Comparison of ENCODE assay signal across 8 cellular contexts in the genomic region with DNA sequence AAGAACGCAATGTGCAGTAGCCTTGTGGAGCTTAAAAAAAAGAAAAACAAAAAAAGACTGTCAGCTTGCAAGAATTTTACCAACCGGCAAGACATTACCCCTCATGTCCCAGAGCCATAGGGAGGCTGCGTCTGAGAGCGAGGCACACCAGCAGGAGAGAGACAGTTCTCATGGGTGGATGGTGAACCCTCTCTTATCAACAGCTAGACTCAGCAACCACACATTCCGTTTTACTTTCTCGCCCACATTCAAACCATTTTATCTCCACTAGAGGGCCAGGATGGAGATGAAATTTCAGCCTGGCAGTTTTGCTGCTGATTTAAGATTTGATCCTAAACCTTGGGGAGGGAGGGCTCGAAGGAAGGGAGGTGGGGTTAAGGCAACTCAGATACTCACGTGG.
A peak's percentile ranks its signal among the peaks of the same experiment; 100 is the strongest.
DNase-seq lines count a peak whose midpoint lies in the region; ATAC-seq and TF ChIP-seq lines count a peak whose summit lies in the region.

No MANE protein-coding gene starts in this region.

- ATAC-seq in activated CD8-positive, alpha-beta memory T cell treated with anti-CD3 and anti-CD28 coated beads, Interleukin-2, amount 10 ng/mL, durations not matched to agents 7 days and 5 days = peak; percentile 52
- ATAC-seq in GM21737 (IDR thresholded peaks at IDR 0.05; ENCODE audit: unreplicated experiment) = no peak

- peaks cover 8% of the 10 kb centered on the region for H3K4me1 ChIP-seq in prostate gland (replicated peaks)

- H3K27ac Mint-ChIP-seq in activated CD8-positive, alpha-beta memory T cell treated with anti-CD3 and anti-CD28 coated beads, Interleukin-2, amount 10 ng/mL, durations not matched to agents 7 days and 5 days = peak overlapping the region; percentile 41

- H3K27me3 ChIP-seq in prostate gland (replicated peaks; ENCODE audit: insufficient read depth) = no peaks in the 10 kb centered on the region

- H3K4me3 Mint-ChIP-seq in activated CD8-positive, alpha-beta memory T cell treated with anti-CD3 and anti-CD28 coated beads, Interleukin-2, amount 10 ng/mL, durations not matched to agents 7 days and 5 days = no peak overlapping the region

- H3K36me3 ChIP-seq in KOPT-K1 (ENCODE audit: insufficient read depth, low read length) (no peaks in the 10 kb centered on the region), prostate gland (no peaks in the 10 kb centered on the region)

- CTCF ChIA-PET in activated CD8-positive, alpha-beta memory T cell treated with anti-CD3 and anti-CD28 coated beads, Interleukin-2, amount 10 ng/mL, durations not matched to agents 7 days and 5 days (lab: Charles Lee) = interaction anchor here (0.7 to 4.6 kb wide), 22 partner anchors 10 to 257 kb away, joined by 3 to 49 read pairs (median 4); partner anchors contain the start of gene ATXN1

- peak in 3 of 4 experiments; percentile 44 to 52 (median 51) for TF ChIP-seq CTCF in prostate gland (IDR thresholded peaks at IDR 0.05)

- 15% methylated on average over 8 of the region's 8 CpGs for WGBS in prostate gland

- DNase-seq in NCI-H146 (lab: John Stamatoyannopoulos, UW) (peak; percentile 19), NCI-H146 treated with DMSO at 0.1 percent for 48 hours (lab: John Stamatoyannopoulos, UW; ENCODE audit: unreplicated experiment) (no peak), germinal center (ENCODE audit: low spot score) (peak; percentile 36), prostate gland (ENCODE audit: low spot score) (no peak), activated gamma-delta T cell (lab: John Stamatoyannopoulos, UW) (no peak)
- peak; percentile 53 for DNase-seq in activated CD8-positive, alpha-beta memory T cell treated with anti-CD3 and anti-CD28 coated beads, Interleukin-2, amount 10 ng/mL, durations not matched to agents 7 days and 5 days

- H3K27me3 Mint-ChIP-seq in activated CD8-positive, alpha-beta memory T cell treated with anti-CD3 and anti-CD28 coated beads, Interleukin-2, amount 10 ng/mL, durations not matched to agents 7 days and 5 days = no peaks in the 10 kb centered on the region

- peaks cover 73% of the 10 kb centered on the region for H3K4me1 Mint-ChIP-seq in activated CD8-positive, alpha-beta memory T cell treated with anti-CD3 and anti-CD28 coated beads, Interleukin-2, amount 10 ng/mL, durations not matched to agents 7 days and 5 days

- no peaks in the 10 kb centered on the region for H3K9me3 ChIP-seq in KOPT-K1 (ENCODE audit: insufficient read depth, low read length, poor library complexity, severe bottlenecking)
- no peaks in the 10 kb centered on the region for H3K9me3 ChIP-seq in prostate gland

- H3K36me3 Mint-ChIP-seq in activated CD8-positive, alpha-beta memory T cell treated with anti-CD3 and anti-CD28 coated beads, Interleukin-2, amount 10 ng/mL, durations not matched to agents 7 days and 5 days = peaks cover 20% of the 10 kb centered on the region

- no peak for TF ChIP-seq POLR2A in prostate gland (IDR thresholded peaks at IDR 0.05)

- H3K27ac ChIP-seq in KOPT-K1 (ENCODE audit: low read depth, low read length, poor library complexity, severe bottlenecking) (peak overlapping the region; percentile 76), prostate gland (no peak overlapping the region)

- intact Hi-C loops in prostate gland (cut with DNase I) = loop anchor here (10.0 kb wide), 2 partner anchors 451 to 571 kb away; no protein-coding TSS in a partner anchor

- no peaks in the 10 kb centered on the region for H3K9me3 Mint-ChIP-seq in activated CD8-positive, alpha-beta memory T cell treated with anti-CD3 and anti-CD28 coated beads, Interleukin-2, amount 10 ng/mL, durations not matched to agents 7 days and 5 days (ENCODE audit: low read depth)

- H3K4me3 ChIP-seq in prostate gland = no peak overlapping the region

Comparison
In these comparisons a context has a peak if more than half of its experiments do, and no peak if none do; other contexts are left out.
1. DNase-seq: peak in NCI-H146 (single experiment), activated CD8-positive, alpha-beta memory T cell treated with anti-CD3 and anti-CD28 coated beads, Interleukin-2, amount 10 ng/mL, durations not matched to agents 7 days and 5 days (single experiment) and germinal center (single experiment); none in NCI-H146 treated with DMSO at 0.1 percent for 48 hours (single experiment), prostate gland (single experiment) and activated gamma-delta T cell (single experiment).